ENCODE assay signal across 22 cellular contexts in genomic region chr1:193525917-193526710, GRCh38.
DNase-seq lines count a peak whose midpoint lies in the region; ATAC-seq and TF ChIP-seq lines count a peak whose summit lies in the region.
"Had no signal": no experiment of that assay in that cellular context is flagged by ENCODE, and none has a peak within 500 bp of the region (broad histone marks: within the 10 kb centered on the region; RNA-seq: fewer than 3 reads in every experiment).

No MANE protein-coding gene starts in this region.

- no peak for TF ChIP-seq POLR2A in vagina (IDR thresholded peaks at IDR 0.05)

- peak; percentile 91 for ATAC-seq in GM18907 (IDR thresholded peaks at IDR 0.05; ENCODE audit: unreplicated experiment)
- peak; percentile 67 for ATAC-seq in HG02885 (IDR thresholded peaks at IDR 0.05; ENCODE audit: poor library complexity, unreplicated experiment)
- no peak for ATAC-seq in mucosa of descending colon
- ATAC-seq in HG02610 (IDR thresholded peaks at IDR 0.05; ENCODE audit: unreplicated experiment) = no peak
- ATAC-seq: gastroesophageal sphincter, Right ventricle myocardium inferior had no signal

- H3K4me3 ChIP-seq in GM12865 (ENCODE audit: low read depth, low read length) (no peak overlapping the region), MM.1S (ENCODE audit: low read length) (peak overlapping the region; percentile 9; the same call in 1 of the 2 replicates), mucosa of descending colon (no peak overlapping the region), vagina (no peak overlapping the region)
- H3K4me3 ChIP-seq: gastroesophageal sphincter, lung had no signal

- H3F3A ChIP-seq in MM.1S (ENCODE audit: insufficient read depth, low read length) = 0 out of 2 replicates have a peak, but pooled peaks cover 2% of the 10 kb centered on the region

- H3K9me3 ChIP-seq in MM.1S (replicated peaks; ENCODE audit: insufficient read depth, low read length) = no peaks in the 10 kb centered on the region
- no peaks in the 10 kb centered on the region for H3K9me3 ChIP-seq in mucosa of descending colon
- no peaks in the 10 kb centered on the region for H3K9me3 ChIP-seq in vagina
- H3K9me3 ChIP-seq: gastroesophageal sphincter had no signal

- intact Hi-C loops in mucosa of descending colon (cut with DNase I, micrococcal nuclease) = no loop called here
- intact Hi-C loops in vagina (cut with DNase I) = no loop called here

- no peaks in the 10 kb centered on the region for H3K9me2 ChIP-seq in MM.1S (replicated peaks; ENCODE audit: insufficient read depth, low read length)

- H3K79me2 ChIP-seq in MM.1S (ENCODE audit: low read length) = no peaks in the 10 kb centered on the region
- H3K79me2 ChIP-seq: parathyroid adenoma had no signal

- H3K36me3 ChIP-seq in MM.1S (replicated peaks; ENCODE audit: insufficient read depth, low read length) (no peaks in the 10 kb centered on the region), mucosa of descending colon (ENCODE audit: low read depth) (no peaks in the 10 kb centered on the region), vagina (no peaks in the 10 kb centered on the region)
- H3K36me3 ChIP-seq: gastroesophageal sphincter had no signal

- H3K27me3 ChIP-seq in MM.1S (replicated peaks; ENCODE audit: insufficient read depth, low read length) = no peaks in the 10 kb centered on the region
- no peaks in the 10 kb centered on the region for H3K27me3 ChIP-seq in vagina
- H3K27me3 ChIP-seq: gastroesophageal sphincter had no signal

- H2AFZ ChIP-seq in MM.1S (ENCODE audit: low read length) = peak overlapping the region; percentile 28; the same call in 1 of the 2 replicates
- H2AFZ ChIP-seq: parathyroid adenoma had no signal

- H3K4me1 ChIP-seq in MM.1S (ENCODE audit: low read length) = peaks cover 5% of the 10 kb centered on the region; the same call in 1 of the 2 replicates
- H3K4me1 ChIP-seq in mucosa of descending colon (ENCODE audit: low read depth) = no peaks in the 10 kb centered on the region
- H3K4me1 ChIP-seq in vagina = no peaks in the 10 kb centered on the region
- H3K4me1 ChIP-seq: gastroesophageal sphincter, parathyroid adenoma had no signal

- no peak overlapping the region for H3K27ac ChIP-seq in MM.1S (ENCODE audit: low read length)
- H3K27ac ChIP-seq in vagina = no peak overlapping the region
- H3K27ac ChIP-seq: epithelial cell of prostate, gastroesophageal sphincter, parathyroid adenoma had no signal

- DNase-seq in GM12865 (ENCODE audit: low read depth) (peak; percentile 23), MM.1S (peak; percentile 68), mucosa of descending colon (no peak), vagina (ENCODE audit: extremely low spot score in 2 of 2) (no peak), AG20443 (ENCODE audit: low spot score) (no peak)
- DNase-seq: activated CD8-positive, alpha-beta memory T cell treated with anti-CD3 and anti-CD28 coated beads, Interleukin-2, amount 50 U/mL, for 48 hours; Calu3; cortex of kidney; GDM1; Karpas-422; naive B cell; NCI-H226; stimulated activated CD4-positive, alpha-beta T cell treated with anti-CD3 and anti-CD28 coated beads, Interleukin-4, amount 100 ng/mL, for 24 hours; stimulated activated CD8-positive, alpha-beta memory T cell treated with anti-CD3 and anti-CD28 coated beads, Interleukin-4, amount 100 ng/mL, for 48 hours had no signal

- TF ChIP-seq CTCF in GM12865 (IDR thresholded peaks at IDR 0.05; ENCODE audit: insufficient read depth, low read depth, low read length, missing control alignments) = no peak
- no peak for TF ChIP-seq CTCF in MM.1S (IDR thresholded peaks at IDR 0.05; ENCODE audit: low read length)
- TF ChIP-seq CTCF in mucosa of descending colon (IDR thresholded peaks at IDR 0.05) = no peak
- no peak for TF ChIP-seq CTCF in vagina (IDR thresholded peaks at IDR 0.05)

- no peak overlapping the region for H3K9ac ChIP-seq in MM.1S (ENCODE audit: low read length)
- H3K9ac ChIP-seq: parathyroid adenoma had no signal

- H4K20me1 ChIP-seq in MM.1S (ENCODE audit: insufficient read depth, low read length) = no peaks in the 10 kb centered on the region

- peak overlapping the region; percentile 37 for H3K4me2 ChIP-seq in MM.1S (ENCODE audit: low read depth, low read length)

Comparison
In these comparisons a context has a peak if more than half of its experiments do, and no peak if none do; other contexts are left out.
1. DNase-seq: peak in GM12865 (single experiment) and MM.1S (single experiment); none in mucosa of descending colon (0 of 3), vagina (0 of 2) and AG20443 (single experiment).
2. ATAC-seq: peak in GM18907 (single experiment) and HG02885 (single experiment); none in mucosa of descending colon (single experiment) and HG02610 (single experiment).